15 cellular contexts compared by ENCODE assay signal in genomic region chr10:19628767-19629443, GRCh38.
DNase-seq lines count a peak whose midpoint lies in the region; ATAC-seq and TF ChIP-seq lines count a peak whose summit lies in the region.
"Had no signal": no experiment of that assay in that cellular context is flagged by ENCODE, and none has a peak within 500 bp of the region (broad histone marks: within the 10 kb centered on the region; RNA-seq: fewer than 3 reads in every experiment).

No MANE protein-coding gene starts in this region.

- DNase-seq in heart left ventricle (no peak), Right ventricle myocardium inferior (ENCODE audit: missing footprints) (no peak), left cardiac atrium (no peak), HT-29 (ENCODE audit: low spot score) (no peak), SKM-1 (lab: John Stamatoyannopoulos, UW; ENCODE audit: unreplicated experiment) (no peak)
- DNase-seq in stimulated activated CD4-positive, alpha-beta T cell treated with anti-CD3 and anti-CD28 coated beads, Interleukin-15, amount 100 ng/mL, for 24 hours: no peak
- DNase-seq: activated CD8-positive, alpha-beta memory T cell treated with anti-CD3 and anti-CD28 coated beads, Interleukin-2, amount 50 U/mL, for 48 hours; COR-L47; NCI-H1105; NCI-H446; stimulated activated naive B cell treated with anti-CD40 and anti-IgM and Interleukin-4, amounts not matched to agents 10 μg/mL and 1 μg/mL and 100 μg/mL, for 72 hours had no signal

- H3K27me3 ChIP-seq in heart left ventricle (no peaks in the 10 kb centered on the region), neuron (ENCODE audit: insufficient read depth, low read length) (no peaks in the 10 kb centered on the region)
- H3K27me3 ChIP-seq: esophagus muscularis mucosa had no signal

- TF ChIP-seq CTCF in heart left ventricle (IDR thresholded peaks at IDR 0.05): no peak

- H3K9me3 ChIP-seq in heart left ventricle: no peaks in the 10 kb centered on the region
- no peaks in the 10 kb centered on the region for H3K9me3 ChIP-seq in neuron (ENCODE audit: low read length)
- H3K9me3 ChIP-seq: esophagus muscularis mucosa had no signal

- intact Hi-C loops in heart left ventricle (cut with DNase I): loop anchor here in 3 of 10 donors (10.0 kb wide), 2 partner anchors 156 to 186 kb away; partner anchors contain the start of gene PLXDC2 (in 2 of the 3)
- intact Hi-C loops in Right ventricle myocardium inferior (cut with DNase I): no loop called here
- intact Hi-C loops in left cardiac atrium (cut with DNase I): no loop called here

- H3K27ac ChIP-seq in heart left ventricle: peak overlapping the region in 5 of 12 donors; percentile 32 to 59 (median 44)
- H3K27ac ChIP-seq: A549, esophagus muscularis mucosa had no signal

- peak overlapping the region; percentile 27 for H2AFZ ChIP-seq in neuron (ENCODE audit: low read depth, low read length)

- H3K4me1 ChIP-seq in heart left ventricle (peaks cover 0 to 12% (median 0%) of the 10 kb centered on the region in 12 donors), neuron (ENCODE audit: insufficient read depth, low read length) (peaks cover 14% of the 10 kb centered on the region)
- H3K4me1 ChIP-seq: A549 had no signal

- H3K36me3 ChIP-seq in heart left ventricle (no peaks in the 10 kb centered on the region), neuron (ENCODE audit: insufficient read depth, low read length) (no peaks in the 10 kb centered on the region)
- H3K36me3 ChIP-seq: esophagus muscularis mucosa had no signal

- ATAC-seq in heart left ventricle: peak in 3 of 4 donors; percentile 34 to 61 (median 50)
- ATAC-seq in Right ventricle myocardium inferior: no peak
- ATAC-seq in left cardiac atrium: peak; percentile 28 to 83
- no peak for ATAC-seq in GM18517 (IDR thresholded peaks at IDR 0.05; ENCODE audit: unreplicated experiment)
- ATAC-seq: stimulated activated naive B cell treated with anti-CD40 and anti-IgM and Interleukin-4, amounts not matched to agents 10 μg/mL and 1 μg/mL and 100 μg/mL, for 72 hours had no signal

- 65 to 69% (median 68%) methylated on average over 7 of the region's 7 CpGs for WGBS in heart left ventricle, 4 donors

- H3K4me3 ChIP-seq in heart left ventricle (no peak overlapping the region), neuron (ENCODE audit: low read length) (peak overlapping the region; percentile 21)
- H3K4me3 ChIP-seq: A549, esophagus muscularis mucosa had no signal

- no peak for TF ChIP-seq POLR2A in heart left ventricle (IDR thresholded peaks at IDR 0.05)

Comparison
In these comparisons a context has a peak if more than half of its experiments do, and no peak if none do; other contexts are left out.
1. ATAC-seq: peak in heart left ventricle (3 of 4) and left cardiac atrium (2 of 2); none in Right ventricle myocardium inferior (single experiment) and GM18517 (single experiment).